In genomic region chr10:102229810-102230263, GRCh38 we compare ENCODE assay signal across 8 cellular contexts. TPM values are rescaled to one million over a fixed set of nuclear protein-coding genes. Genes with fewer than 3 reads are reported as not detected.
A peak's percentile ranks its signal among the peaks of the same experiment; 100 is the strongest.
DNase-seq lines count a peak whose midpoint lies in the region; FAIRE-seq and TF ChIP-seq lines count a peak whose summit lies in the region.

No MANE protein-coding gene starts in this region.

- TF ChIP-seq CTCF in 22Rv1 (IDR thresholded peaks at IDR 0.05) (peak; percentile 98), right atrium auricular region (IDR thresholded peaks at IDR 0.05) (peak; percentile 85 to 96)

- peak overlapping the region; percentile 94 for H3K27ac ChIP-seq in 22Rv1
- H3K27ac ChIP-seq in right atrium auricular region: no peak overlapping the region
- no peak overlapping the region for H3K27ac ChIP-seq in urinary bladder (ENCODE audit: low read depth)

- H3K4me3 ChIP-seq in right atrium auricular region: peak overlapping the region in 1 of 2 donors; percentile 52
- peak overlapping the region; percentile 35 for H3K4me3 ChIP-seq in urinary bladder (ENCODE audit: low read depth, low read length)

- FAIRE-seq in GM18507 (lab: Jason Lieb, UNC): peak; percentile 93

- peaks cover 4 to 9% of the 10 kb centered on the region in 2 donors for H3K27me3 ChIP-seq in right atrium auricular region

- H3K36me3 ChIP-seq in right atrium auricular region: no peaks in the 10 kb centered on the region
- H3K36me3 ChIP-seq in urinary bladder (ENCODE audit: insufficient read depth): no peaks in the 10 kb centered on the region

- DNase-seq in GM18507 (ENCODE audit: extremely low spot score, insufficient read length, low read depth) (peak; percentile 67), NCI-H128 (lab: John Stamatoyannopoulos, UW; ENCODE audit: unreplicated experiment) (peak; percentile 45), T-helper 22 cell (ENCODE audit: low read depth) (peak; percentile 68), anterior cingulate cortex (lab: John Stamatoyannopoulos, UW) (peak in 55 of 58 donors; percentile 16 to 84 (median 57)), right atrium auricular region (ENCODE audit: low spot score) (peak; percentile 77), putamen (ENCODE audit: low spot score) (peak; percentile 59)

- peaks cover 0 to 37% of the 10 kb centered on the region in 2 donors for H3K4me1 ChIP-seq in right atrium auricular region
- H3K4me1 ChIP-seq in urinary bladder (ENCODE audit: insufficient read depth): no peaks in the 10 kb centered on the region

- H3K9me3 ChIP-seq in right atrium auricular region: no peaks in the 10 kb centered on the region

- WGBS in urinary bladder: under 1% methylated on average over 24 of the region's 24 CpGs

RNA-seq across cellular contexts. Expression of gene ELOVL3, which starts 3.7 kb away (rescaled TPM):
- total RNA-seq in right atrium auricular region (under 1 TPM in 1 of 2 donors, not detected in 1; 0.39 TPM), urinary bladder (not detected)
- 0.29 TPM for polyA plus RNA-seq in urinary bladder

RNA-seq across cellular contexts. Expression of gene PITX3, which starts 11.5 kb away (rescaled TPM):
- total RNA-seq in right atrium auricular region (under 1 TPM; 0.28 to 0.96 TPM), urinary bladder (0.32 TPM)
- polyA plus RNA-seq in urinary bladder: 0.08 TPM

RNA-seq across cellular contexts. Expression of gene GBF1, which starts 15.5 kb away (rescaled TPM):
- 10 to 100 TPM; 38.5 to 38.9 TPM for total RNA-seq in right atrium auricular region
- total RNA-seq in urinary bladder: 29.3 TPM
- 22.9 TPM for polyA plus RNA-seq in urinary bladder
